In the genomic region with DNA sequence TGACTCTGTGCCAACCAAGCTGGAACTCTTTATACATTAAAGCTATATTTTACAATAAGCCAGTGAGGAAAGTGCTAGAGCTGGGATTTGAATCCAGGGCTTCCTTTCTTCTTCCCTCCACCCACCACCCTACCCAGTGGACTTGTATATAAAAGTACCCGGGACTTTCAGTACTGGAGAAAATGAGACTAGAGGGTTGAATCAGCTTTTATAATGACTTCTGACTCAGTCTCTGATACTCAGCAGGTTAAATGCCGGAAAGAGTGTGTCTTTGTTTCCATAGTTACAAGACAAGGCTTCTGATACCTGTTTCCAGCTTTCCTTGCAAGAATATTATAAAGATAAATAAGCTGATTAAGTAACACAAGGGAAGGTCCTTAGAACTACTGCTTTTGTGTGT, we compare ENCODE assay signal across 18 cellular contexts.
DNase-seq lines count a peak whose midpoint lies in the region; ATAC-seq, FAIRE-seq and TF ChIP-seq lines count a peak whose summit lies in the region.
"Had no signal": no experiment of that assay in that cellular context is flagged by ENCODE, and none has a peak within 500 bp of the region (broad histone marks: within the 10 kb centered on the region; RNA-seq: fewer than 3 reads in every experiment).

No MANE protein-coding gene starts in this region.

- H3K4me1 ChIP-seq in prostate gland (replicated peaks) = no peaks in the 10 kb centered on the region
- H3K4me1 ChIP-seq in pancreas = no peaks in the 10 kb centered on the region

- no peak for TF ChIP-seq CTCF in kidney epithelial cell (IDR thresholded peaks at IDR 0.05; ENCODE audit: insufficient read depth, low read length, poor library complexity, severe bottlenecking)
- no peak for TF ChIP-seq CTCF in prostate gland (IDR thresholded peaks at IDR 0.05)
- TF ChIP-seq CTCF in pancreas (IDR thresholded peaks at IDR 0.05) = no peak

- H3K27me3 Mint-ChIP-seq in activated naive CD4-positive, alpha-beta T cell treated with anti-CD3 and anti-CD28 coated beads, Interleukin-2, amount 50 U/mL, for 24 hours = no peaks in the 10 kb centered on the region
- H3K27me3 Mint-ChIP-seq: activated CD4-positive, alpha-beta T cell treated with anti-CD3 and anti-CD28 coated beads, Interleukin-2, amount 10 ng/mL, durations not matched to agents 7 days and 5 days; activated naive CD8-positive, alpha-beta T cell had no signal

- intact Hi-C loops in prostate gland (cut with DNase I) = loop anchor here (5.0 kb wide), 3 partner anchors 107 to 183 kb away; a partner anchor contains a TSS
- intact Hi-C loops in pancreas (cut with DNase I) = loop anchor here in 1 of 3 donors (5.0 kb wide), 1 partner anchor 143 kb away; no protein-coding TSS in a partner anchor

- no peak for FAIRE-seq in pancreas (lab: Jason Lieb, UNC)

- H3K9me3 ChIP-seq in prostate gland (no peaks in the 10 kb centered on the region), pancreas (no peaks in the 10 kb centered on the region)
- H3K9me3 ChIP-seq: transverse colon had no signal

- peak overlapping the region; percentile 59 for H3K27ac Mint-ChIP-seq in activated naive CD4-positive, alpha-beta T cell treated with anti-CD3 and anti-CD28 coated beads, Interleukin-2, amount 50 U/mL, for 24 hours
- H3K27ac Mint-ChIP-seq: activated CD4-positive, alpha-beta T cell treated with anti-CD3 and anti-CD28 coated beads, Interleukin-2, amount 10 ng/mL, durations not matched to agents 7 days and 5 days; activated naive CD8-positive, alpha-beta T cell; T-helper 1 cell treated with Interleukin-12 subunit alpha and Interleukin-12 subunit beta and Interleukin-4 antibody, amounts not matched to agents 30 μg/mL and 1 μg/mL, for 36 hours had no signal

- H3K36me3 ChIP-seq in kidney epithelial cell (ENCODE audit: control insufficient read depth, insufficient read depth, low read length) (no peaks in the 10 kb centered on the region), prostate gland (no peaks in the 10 kb centered on the region), pancreas (no peaks in the 10 kb centered on the region)
- H3K36me3 ChIP-seq: transverse colon had no signal

- H3K4me1 Mint-ChIP-seq in activated naive CD4-positive, alpha-beta T cell treated with anti-CD3 and anti-CD28 coated beads, Interleukin-2, amount 50 U/mL, for 24 hours = peaks cover 21% of the 10 kb centered on the region

- ATAC-seq in GM18868 (IDR thresholded peaks at IDR 0.05; ENCODE audit: unreplicated experiment) (peak; percentile 45), pancreas (no peak)
- ATAC-seq: Panc1 had no signal

- no peaks in the 10 kb centered on the region for H3K9me3 Mint-ChIP-seq in activated naive CD4-positive, alpha-beta T cell treated with anti-CD3 and anti-CD28 coated beads, Interleukin-2, amount 50 U/mL, for 24 hours
- H3K9me3 Mint-ChIP-seq: activated CD4-positive, alpha-beta T cell treated with anti-CD3 and anti-CD28 coated beads, Interleukin-2, amount 10 ng/mL, durations not matched to agents 7 days and 5 days; T-helper 1 cell treated with Interleukin-12 subunit alpha and Interleukin-12 subunit beta and Interleukin-4 antibody, amounts not matched to agents 30 μg/mL and 1 μg/mL, for 36 hours had no signal

- no peak overlapping the region for H3K4me3 Mint-ChIP-seq in activated naive CD4-positive, alpha-beta T cell treated with anti-CD3 and anti-CD28 coated beads, Interleukin-2, amount 50 U/mL, for 24 hours
- H3K4me3 Mint-ChIP-seq: activated CD4-positive, alpha-beta T cell treated with anti-CD3 and anti-CD28 coated beads, Interleukin-2, amount 10 ng/mL, durations not matched to agents 7 days and 5 days; activated naive CD8-positive, alpha-beta T cell; T-helper 1 cell treated with Interleukin-12 subunit alpha and Interleukin-12 subunit beta and Interleukin-4 antibody, amounts not matched to agents 30 μg/mL and 1 μg/mL, for 36 hours had no signal

- DNase-seq in Daoy (ENCODE audit: low read depth) (peak; percentile 17), kidney epithelial cell (ENCODE audit: low read depth) (peak; percentile 70), NCI-H524 treated with DMSO at 0.1 percent for 48 hours (lab: John Stamatoyannopoulos, UW) (no peak), prostate gland (ENCODE audit: low spot score) (no peak), pancreas (no peak)
- DNase-seq: activated CD4-positive, alpha-beta T cell treated with anti-CD3 and anti-CD28 coated beads, Interleukin-2, amount 10 ng/mL, durations not matched to agents 7 days and 5 days; cerebellar nuclear complex; DND-41; head of caudate nucleus; NCI-H1694 treated with DMSO at 0.1 percent for 48 hours; NCI-H69; transverse colon had no signal

- TF ChIP-seq POLR2A in prostate gland (IDR thresholded peaks at IDR 0.05) = no peak

- no peaks in the 10 kb centered on the region for H3K27me3 ChIP-seq in kidney epithelial cell (ENCODE audit: control insufficient read depth, insufficient read depth, low read length)
- H3K27me3 ChIP-seq in prostate gland (replicated peaks; ENCODE audit: insufficient read depth) = no peaks in the 10 kb centered on the region
- no peaks in the 10 kb centered on the region for H3K27me3 ChIP-seq in pancreas
- H3K27me3 ChIP-seq: BLaER1 treated with 17β-estradiol and CSF1 and Interleukin-3, amounts not matched to agents 10 nM and 100 nM; transverse colon had no signal

- peak overlapping the region in 1 of 2 donors; percentile 19 for H3K27ac ChIP-seq in prostate gland
- no peak overlapping the region for H3K27ac ChIP-seq in pancreas
- H3K27ac ChIP-seq: BLaER1 treated with 17β-estradiol and CSF1 and Interleukin-3, amounts not matched to agents 10 nM and 100 nM; transverse colon had no signal

- H3K4me3 ChIP-seq in kidney epithelial cell (ENCODE audit: low read depth, low read length) (no peak overlapping the region), prostate gland (no peak overlapping the region), pancreas (no peak overlapping the region)
- H3K4me3 ChIP-seq: BLaER1 treated with 17β-estradiol and CSF1 and Interleukin-3, amounts not matched to agents 10 nM and 100 nM; transverse colon had no signal

- no peaks in the 10 kb centered on the region for H3K36me3 Mint-ChIP-seq in activated naive CD4-positive, alpha-beta T cell treated with anti-CD3 and anti-CD28 coated beads, Interleukin-2, amount 50 U/mL, for 24 hours
- H3K36me3 Mint-ChIP-seq: activated naive CD8-positive, alpha-beta T cell had no signal

- 53% methylated on average over 2 of the region's 2 CpGs for WGBS in prostate gland
- 62 to 72% methylated on average over 2 of the region's 2 CpGs for WGBS in pancreas, 2 donors

Comparison
In these comparisons a context has a peak if more than half of its experiments do, and no peak if none do; other contexts are left out.
1. DNase-seq: peak in Daoy (single experiment) and kidney epithelial cell (single experiment); none in NCI-H524 treated with DMSO at 0.1 percent for 48 hours (single experiment), prostate gland (single experiment) and pancreas (0 of 6).